Comparison of ENCODE assay signal across 1 cellular context in the genomic region with DNA sequence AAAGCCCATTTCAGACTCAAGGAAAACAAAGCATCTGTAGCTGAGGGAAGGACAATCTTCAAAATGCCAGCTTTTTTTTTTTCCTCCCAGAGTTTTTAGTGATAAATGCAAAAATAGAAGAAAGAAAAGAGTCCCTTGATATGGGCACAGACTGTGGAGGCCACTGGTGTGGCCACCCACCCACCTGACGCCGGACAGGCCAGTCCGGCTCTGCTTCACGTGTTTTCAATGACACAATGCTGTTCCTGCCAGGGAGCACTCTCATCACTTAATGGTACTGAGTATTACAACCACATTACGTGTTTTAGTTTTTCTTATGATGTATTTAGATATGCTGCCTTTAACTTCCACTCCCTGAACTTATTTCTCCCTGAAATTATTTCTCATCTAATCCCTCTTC.
TF ChIP-seq lines count a peak whose summit lies in the region.

No MANE protein-coding gene starts in this region.

TF ChIP-seq in WTC11, 78 proteins besides CTCF, POLR2A, EP300 and RAD21 (continued from another document):
- TF ChIP-seq, protein P1, sequence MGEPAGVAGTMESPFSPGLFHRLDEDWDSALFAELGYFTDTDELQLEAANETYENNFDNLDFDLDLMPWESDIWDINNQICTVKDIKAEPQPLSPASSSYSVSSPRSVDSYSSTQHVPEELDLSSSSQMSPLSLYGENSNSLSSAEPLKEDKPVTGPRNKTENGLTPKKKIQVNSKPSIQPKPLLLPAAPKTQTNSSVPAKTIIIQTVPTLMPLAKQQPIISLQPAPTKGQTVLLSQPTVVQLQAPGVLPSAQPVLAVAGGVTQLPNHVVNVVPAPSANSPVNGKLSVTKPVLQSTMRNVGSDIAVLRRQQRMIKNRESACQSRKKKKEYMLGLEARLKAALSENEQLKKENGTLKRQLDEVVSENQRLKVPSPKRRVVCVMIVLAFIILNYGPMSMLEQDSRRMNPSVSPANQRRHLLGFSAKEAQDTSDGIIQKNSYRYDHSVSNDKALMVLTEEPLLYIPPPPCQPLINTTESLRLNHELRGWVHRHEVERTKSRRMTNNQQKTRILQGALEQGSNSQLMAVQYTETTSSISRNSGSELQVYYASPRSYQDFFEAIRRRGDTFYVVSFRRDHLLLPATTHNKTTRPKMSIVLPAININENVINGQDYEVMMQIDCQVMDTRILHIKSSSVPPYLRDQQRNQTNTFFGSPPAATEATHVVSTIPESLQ (CRISPR knock-in tag; IDR thresholded peaks at IDR 0.05), result no peak
- TF ChIP-seq PRRX2 (CRISPR knock-in tag; IDR thresholded peaks at IDR 0.05) (no peak), ATF1 (CRISPR knock-in tag; IDR thresholded peaks at IDR 0.05) (no peak), ZNF263 (CRISPR knock-in tag; IDR thresholded peaks at IDR 0.05; ENCODE audit: low read depth) (no peak), ZNF671 (CRISPR knock-in tag; IDR thresholded peaks at IDR 0.05) (no peak)
